Comparison of ENCODE assay signal across 1 cellular context in genomic region chr15:57044072-57044702, GRCh38.
TF ChIP-seq lines count a peak whose summit lies in the region.

No MANE protein-coding gene starts in this region.

TF ChIP-seq in K562, 482 proteins besides CTCF, POLR2A, EP300 and RAD21 (continued from another document):
- TF ChIP-seq CLOCK (CRISPR knock-in tag; IDR thresholded peaks at IDR 0.05; ENCODE audit: borderline replicate concordance), result no peak
